ENCODE assay signal across 8 cellular contexts in genomic region chr15:31365655-31366127, GRCh38. TPM values are rescaled to one million over a fixed set of nuclear protein-coding genes. Genes with fewer than 3 reads are reported as not detected.
DNase-seq lines count a peak whose midpoint lies in the region; ATAC-seq and TF ChIP-seq lines count a peak whose summit lies in the region.

No MANE protein-coding gene starts in this region.

- in situ Hi-C loops in GM13977 (cut with MboI; ENCODE audit: low pct_unique_long_range_greater_than_20kb, low sequenced_read_pairs, unreplicated experiment): no loop called here

- H3K27ac ChIP-seq in cardiac muscle cell: peak overlapping the region; percentile 17
- peak overlapping the region; percentile 92 for H3K27ac ChIP-seq in upper lobe of right lung

- peaks cover 97% of the 10 kb centered on the region for H3K4me1 Mint-ChIP-seq in activated naive CD8-positive, alpha-beta T cell treated with anti-CD3 and anti-CD28 coated beads for 36 hours

- intact Hi-C loops in upper lobe of right lung (cut with DNase I): no loop called here

- H3K4me3 Mint-ChIP-seq in activated naive CD8-positive, alpha-beta T cell treated with anti-CD3 and anti-CD28 coated beads for 36 hours: peak overlapping the region; percentile 78

- H3K4me1 ChIP-seq in cardiac muscle cell (ENCODE audit: low read depth): peaks cover 63% of the 10 kb centered on the region
- H3K4me1 ChIP-seq in upper lobe of right lung: peaks cover 93% of the 10 kb centered on the region

- H3K36me3 ChIP-seq in cardiac muscle cell (no peaks in the 10 kb centered on the region), upper lobe of right lung (no peaks in the 10 kb centered on the region)

- ATAC-seq in HG03066 (IDR thresholded peaks at IDR 0.05; ENCODE audit: low read depth, unreplicated experiment) (peak; percentile 41), SK-N-SH treated with all-trans-retinoic acid at 6 μM for 48 hours (peak; percentile 77), upper lobe of right lung (peak; percentile 91)

- H3K9me3 Mint-ChIP-seq in activated naive CD8-positive, alpha-beta T cell treated with anti-CD3 and anti-CD28 coated beads for 36 hours: peaks cover 3% of the 10 kb centered on the region

- H3K27ac Mint-ChIP-seq in activated naive CD8-positive, alpha-beta T cell treated with anti-CD3 and anti-CD28 coated beads for 36 hours: peak overlapping the region; percentile 99

- H3K9me3 ChIP-seq in cardiac muscle cell (ENCODE audit: low read depth): no peaks in the 10 kb centered on the region
- no peaks in the 10 kb centered on the region for H3K9me3 ChIP-seq in upper lobe of right lung

- TF ChIP-seq CTCF in GM13977 (IDR thresholded peaks at IDR 0.05; ENCODE audit: extremely low read depth, insufficient read depth, missing control alignments): peak; percentile 69
- TF ChIP-seq CTCF in cardiac muscle cell (IDR thresholded peaks at IDR 0.05; ENCODE audit: low read depth, low read length): peak; percentile 45
- peak; percentile 60 for TF ChIP-seq CTCF in upper lobe of right lung (IDR thresholded peaks at IDR 0.05)

- H3K4me3 ChIP-seq in cardiac muscle cell (no peak overlapping the region), upper lobe of right lung (peak overlapping the region; percentile 41)

- no peaks in the 10 kb centered on the region for H3K27me3 Mint-ChIP-seq in activated naive CD8-positive, alpha-beta T cell treated with anti-CD3 and anti-CD28 coated beads for 36 hours

- no peaks in the 10 kb centered on the region for H3K27me3 ChIP-seq in cardiac muscle cell
- no peaks in the 10 kb centered on the region for H3K27me3 ChIP-seq in upper lobe of right lung

- DNase-seq in GM13977 (ENCODE audit: low spot score): peak; percentile 82
- peak; percentile 89 for DNase-seq in activated naive CD8-positive, alpha-beta T cell treated with anti-CD3 and anti-CD28 coated beads for 36 hours
- peak; percentile 85 to 97 for DNase-seq in cardiac muscle cell (ENCODE audit: low read depth in 1 of 2, low spot score in 1 of 2)
- DNase-seq in putamen (ENCODE audit: low spot score): peak; percentile 87
- DNase-seq in upper lobe of right lung: peak; percentile 97
- no peak for DNase-seq in NCI-H1930 (lab: John Stamatoyannopoulos, UW)

- H3K36me3 Mint-ChIP-seq in activated naive CD8-positive, alpha-beta T cell treated with anti-CD3 and anti-CD28 coated beads for 36 hours: peaks cover 36% of the 10 kb centered on the region

TF ChIP-seq in SK-N-SH treated with all-trans-retinoic acid at 6 μM for 48 hours, 23 proteins besides CTCF, POLR2A, EP300 and RAD21:
- no peak for TF ChIP-seq POU6F1 (CRISPR knock-in tag; IDR thresholded peaks at IDR 0.05; ENCODE audit: borderline replicate concordance, low read depth)
- TF ChIP-seq BACH2 (CRISPR knock-in tag; IDR thresholded peaks at IDR 0.05; ENCODE audit: borderline replicate concordance): no peak
- no peak for TF ChIP-seq ZFP3 (CRISPR knock-in tag; IDR thresholded peaks at IDR 0.05)
- TF ChIP-seq CREB5 (CRISPR knock-in tag; IDR thresholded peaks at IDR 0.05; ENCODE audit: low read depth): no peak
- TF ChIP-seq TSHZ2 (CRISPR knock-in tag; IDR thresholded peaks at IDR 0.05): no peak
- TF ChIP-seq ZNF70 (CRISPR knock-in tag; IDR thresholded peaks at IDR 0.05): no peak
- TF ChIP-seq ESRRG (CRISPR knock-in tag; IDR thresholded peaks at IDR 0.05): no peak
- TF ChIP-seq ZNF8 (CRISPR knock-in tag; IDR thresholded peaks at IDR 0.05): no peak
TF ChIP-seq in SK-N-SH treated with all-trans-retinoic acid at 6 μM for 48 hours: peak in this region for 0.

RNA-seq across cellular contexts. Expression of gene KLF13, which starts 39.1 kb away (rescaled TPM):
- total RNA-seq in activated naive CD8-positive, alpha-beta T cell treated with anti-CD3 and anti-CD28 coated beads for 36 hours: 100 to 1,000 TPM; 110 to 111 TPM
- total RNA-seq in cardiac muscle cell (26.3 and 35.7 TPM in 2 replicates), upper lobe of right lung (176 TPM)
- 15.1 and 34.8 TPM in 2 replicates for polyA plus RNA-seq in cardiac muscle cell

Comparison
In these comparisons a context has a peak if more than half of its experiments do, and no peak if none do; other contexts are left out.
1. DNase-seq: peak in GM13977 (single experiment), activated naive CD8-positive, alpha-beta T cell treated with anti-CD3 and anti-CD28 coated beads for 36 hours (single experiment), cardiac muscle cell (2 of 2), putamen (single experiment) and upper lobe of right lung (single experiment); none in NCI-H1930 (0 of 2).
2. ATAC-seq: peak in every context shown above with its lines; median percentile 91 in upper lobe of right lung; 77 in SK-N-SH treated with all-trans-retinoic acid at 6 μM for 48 hours; 41 in HG03066.
3. Peak in every context shown above with its lines, with median percentiles within 50 percentile points of each other: CTCF ChIP-seq.